In the genomic region with DNA sequence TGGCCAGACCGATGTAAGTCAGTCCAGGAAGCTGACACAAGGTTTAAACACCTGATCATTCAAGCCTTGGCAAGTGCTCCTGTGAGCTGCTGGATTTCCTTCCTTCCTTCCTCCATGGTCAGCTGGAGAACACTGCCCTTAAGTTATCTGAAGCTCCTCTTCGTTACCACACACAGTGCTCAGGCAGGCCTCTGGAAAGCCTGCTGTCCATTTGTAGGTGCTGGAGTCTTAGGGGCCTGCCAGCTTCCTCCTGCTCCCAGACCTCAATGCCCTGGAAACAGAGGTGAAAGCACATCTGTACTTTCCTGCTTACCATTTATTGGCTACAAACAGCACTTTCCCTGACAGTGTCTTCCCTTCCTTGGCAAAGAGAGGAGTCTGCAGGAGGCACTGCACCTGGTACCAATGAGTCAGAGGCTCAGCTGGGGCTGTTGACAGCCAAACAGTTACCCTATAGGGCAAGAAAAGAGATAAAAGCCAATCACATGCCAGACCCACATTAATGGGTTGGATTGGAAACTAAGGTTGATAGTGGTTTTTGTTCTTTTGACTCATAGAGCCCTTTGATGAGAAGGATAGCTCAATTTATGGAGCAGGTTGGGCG, we compare ENCODE assay signal across 14 cellular contexts.
"Had no signal": no experiment of that assay in that cellular context is flagged by ENCODE, and none has a peak within 500 bp of the region (broad histone marks: within the 10 kb centered on the region; RNA-seq: fewer than 3 reads in every experiment).

No MANE protein-coding gene starts in this region.

- DNase-seq: activated CD4-positive, alpha-beta T cell treated with anti-CD3 and anti-CD28 coated beads for 1 hour; activated CD4-positive, alpha-beta T cell treated with anti-CD3 and anti-CD28 coated beads, Interleukin-2, amount 50 U/mL, for 48 hours; activated CD8-positive, alpha-beta memory T cell treated with anti-CD3 and anti-CD28 coated beads, Interleukin-2, amount 10 ng/mL, durations not matched to agents 7 days and 5 days; activated naive CD4-positive, alpha-beta T cell treated with anti-CD3 and anti-CD28 coated beads, Interleukin-2, amount 10 ng/mL, durations not matched to agents 7 days and 5 days; activated T-cell treated with anti-CD3 and anti-CD28 coated beads, Interleukin-2, amount 50 U/mL, for 24 hours; central memory CD4-positive, alpha-beta T cell; colonic mucosa; effector CD8-positive, alpha-beta T cell; foreskin melanocyte; mucosa of descending colon; naive thymus-derived CD8-positive, alpha-beta T cell; stimulated activated CD4-positive, alpha-beta T cell treated with anti-CD3 and anti-CD28 coated beads, Interleukin-2, amount 100 ng/mL, for 48 hours; T-helper 9 cell; thyroid gland had no signal
